21 cellular contexts compared by ENCODE assay signal in genomic region chr11:11441516-11441915, GRCh38.
"Had no signal": no experiment of that assay in that cellular context is flagged by ENCODE, and none has a peak within 500 bp of the region (broad histone marks: within the 10 kb centered on the region; RNA-seq: fewer than 3 reads in every experiment).

No MANE protein-coding gene starts in this region.

- H3K27me3 ChIP-seq: dorsolateral prefrontal cortex, gastrocnemius medialis, heart right ventricle, left lung had no signal

- H3K9me3 ChIP-seq: esophagus squamous epithelium, gastrocnemius medialis, heart right ventricle, left lung, lower lobe of right lung, mucosa of descending colon had no signal

- ATAC-seq: esophagus mucosa, gastrocnemius medialis, heart right ventricle, left cardiac atrium, left lung, left ventricle myocardium superior, lower lobe of right lung, mucosa of descending colon had no signal

- H3K36me3 ChIP-seq: esophagus squamous epithelium, gastrocnemius medialis, heart right ventricle, left lung, lower lobe of right lung had no signal

- H3K27ac ChIP-seq: esophagus squamous epithelium, gastrocnemius medialis, heart right ventricle, left lung, lower lobe of right lung had no signal

- H3K4me3 ChIP-seq: coronary artery, dorsolateral prefrontal cortex, esophagus squamous epithelium, gastrocnemius medialis, heart right ventricle, left lung, lower lobe of right lung, mucosa of descending colon had no signal

- DNase-seq: dermis blood vessel endothelial cell; dorsolateral prefrontal cortex; effector CD4-positive, alpha-beta T cell; effector memory CD4-positive, alpha-beta T cell; esophagus squamous epithelium; foreskin fibroblast; foreskin melanocyte; gastrocnemius medialis; glutamatergic neuron; head of caudate nucleus; heart right ventricle; hippocampal formation; left cardiac atrium; left lung; left ventricle myocardium superior; lower lobe of right lung; mesenchymal stem cell; mucosa of descending colon; naive B cell had no signal
